Comparison of ENCODE assay signal across 12 cellular contexts in genomic region chr12:50568338-50569155, GRCh38.
DNase-seq lines count a peak whose midpoint lies in the region; ATAC-seq, FAIRE-seq and TF ChIP-seq lines count a peak whose summit lies in the region.
"Had no signal": no experiment of that assay in that cellular context is flagged by ENCODE, and none has a peak within 500 bp of the region (broad histone marks: within the 10 kb centered on the region; RNA-seq: fewer than 3 reads in every experiment).

No MANE protein-coding gene starts in this region.

- H3K27me3 ChIP-seq in adipocyte (replicated peaks; ENCODE audit: control insufficient read depth, insufficient read depth, low read length) (no peaks in the 10 kb centered on the region), fibroblast of lung (ENCODE audit: control insufficient read depth, insufficient read depth, low read length) (no peaks in the 10 kb centered on the region)

- H3K9me3 ChIP-seq in adipocyte (ENCODE audit: control insufficient read depth, low read length) (no peaks in the 10 kb centered on the region), fibroblast of lung (ENCODE audit: control insufficient read depth, insufficient read depth, low read depth, low read length) (no peaks in the 10 kb centered on the region)

- peak overlapping the region; percentile 71 for H3K9ac ChIP-seq in adipocyte (ENCODE audit: low read length)
- no peak overlapping the region for H3K9ac ChIP-seq in fibroblast of lung (ENCODE audit: insufficient read depth, low read length)

- H3K4me3 Mint-ChIP-seq in naive B cell (no peak overlapping the region), type B pancreatic cell (no peak overlapping the region)
- H3K4me3 Mint-ChIP-seq: activated naive CD4-positive, alpha-beta T cell treated with anti-CD3 and anti-CD28 coated beads for 36 hours; stimulated activated naive CD8-positive, alpha-beta T cell treated with anti-CD3 and anti-CD28 coated beads, Interleukin-15, Interleukin-2, amounts not matched to agents 100 ng/mL and 50 ng/mL, for 24 hours had no signal

- H3K4me1 Mint-ChIP-seq in naive B cell (peaks cover 44 to 82% (median 76%) of the 10 kb centered on the region in 3 donors), type B pancreatic cell (ENCODE audit: unreplicated experiment) (peaks cover 27% of the 10 kb centered on the region)

- no peak for TF ChIP-seq CTCF in fibroblast of lung (conservative IDR thresholded peaks at IDR 0.05 in 1 of 2, IDR thresholded peaks at IDR 0.05 in 1 of 2; ENCODE audit: low read depth in 1 of 2, low read length in 2 of 2)
- no peak for TF ChIP-seq CTCF in type B pancreatic cell (conservative IDR thresholded peaks at IDR 0.05)
- TF ChIP-seq CTCF in GM20000 (IDR thresholded peaks at IDR 0.05; ENCODE audit: extremely low read depth, missing control alignments) = no peak

- DNase-seq in adipocyte (ENCODE audit: low read depth) (peak; percentile 56), fibroblast of lung (ENCODE audit: low read depth in 2 of 2) (peak; percentile 23 to 40), naive B cell (no peak), type B pancreatic cell (ENCODE audit: extremely low spot score, unreplicated experiment) (no peak), GM20000 (ENCODE audit: low spot score) (no peak), HTR-8/SVneo (ENCODE audit: insufficient read length, low spot score) (no peak)
- no peak for DNase-seq in effector CD8-positive, alpha-beta T cell (lab: John Stamatoyannopoulos, UW)
- DNase-seq: activated B cell treated with CpG ODN at 0.5 μM for 24 hours; activated naive CD4-positive, alpha-beta T cell treated with anti-CD3 and anti-CD28 coated beads for 36 hours; stimulated activated CD4-positive, alpha-beta T cell treated with anti-CD3 and anti-CD28 coated beads, Interleukin-12 subunit alpha, Interleukin-12 subunit beta, amount 100 ng/mL, for 4 hours had no signal

- no peaks in the 10 kb centered on the region for H4K20me1 ChIP-seq in fibroblast of lung (ENCODE audit: control insufficient read depth, extremely low read depth, insufficient read depth, low read length)

- peak overlapping the region; percentile 41 for H3K27ac ChIP-seq in fibroblast of lung (ENCODE audit: insufficient read depth, low read length)

- H3K4me1 ChIP-seq in adipocyte (ENCODE audit: control insufficient read depth, insufficient read depth, low read length) (peaks cover 60% of the 10 kb centered on the region), fibroblast of lung (ENCODE audit: control insufficient read depth, extremely low read depth, insufficient read depth, low read length) (peaks cover 25% of the 10 kb centered on the region)

- no peak overlapping the region for H2AFZ ChIP-seq in fibroblast of lung (ENCODE audit: low read length)

- peak overlapping the region in 4 of 6 donors; percentile 47 to 76 (median 60) for H3K27ac Mint-ChIP-seq in naive B cell
- H3K27ac Mint-ChIP-seq in type B pancreatic cell = peak overlapping the region; percentile 1
- H3K27ac Mint-ChIP-seq: activated naive CD4-positive, alpha-beta T cell treated with anti-CD3 and anti-CD28 coated beads for 36 hours; stimulated activated naive CD8-positive, alpha-beta T cell treated with anti-CD3 and anti-CD28 coated beads, Interleukin-15, Interleukin-2, amounts not matched to agents 100 ng/mL and 50 ng/mL, for 24 hours had no signal

- no peak for FAIRE-seq in HTR-8/SVneo (lab: Jason Lieb, UNC)

- no peak for ATAC-seq in naive B cell (ENCODE audit: low read depth in 2 of 2)
- ATAC-seq in HG03095 (IDR thresholded peaks at IDR 0.05; ENCODE audit: unreplicated experiment) = no peak

- H3K27me3 Mint-ChIP-seq in naive B cell (no peaks in the 10 kb centered on the region), type B pancreatic cell (no peaks in the 10 kb centered on the region)
- H3K27me3 Mint-ChIP-seq: activated B cell treated with CpG ODN at 0.5 μM for 24 hours; stimulated activated naive CD8-positive, alpha-beta T cell treated with anti-CD3 and anti-CD28 coated beads, Interleukin-15, Interleukin-2, amounts not matched to agents 100 ng/mL and 50 ng/mL, for 24 hours had no signal

- H3K79me2 ChIP-seq in fibroblast of lung (ENCODE audit: control insufficient read depth, insufficient read depth, low read length) = peaks cover 10% of the 10 kb centered on the region

- H3K4me3 ChIP-seq in adipocyte (ENCODE audit: low read length) (peak overlapping the region; percentile 63), fibroblast of lung (replicated peaks in 1 of 4; ENCODE audit: control extremely low read depth in 1 of 4, insufficient read depth in 1 of 4, low read depth in 3 of 4, low read length in 4 of 4) (peak overlapping the region in 1 of 4 experiments; percentile 2)

- no peaks in the 10 kb centered on the region for H3K36me3 ChIP-seq in adipocyte (ENCODE audit: control insufficient read depth, insufficient read depth, low read length, severe bottlenecking)
- no peaks in the 10 kb centered on the region for H3K36me3 ChIP-seq in fibroblast of lung (ENCODE audit: control insufficient read depth, insufficient read depth, low read length)

- H3K9me3 Mint-ChIP-seq in naive B cell = peaks cover 0 to 1% (median 0%) of the 10 kb centered on the region in 7 donors
- H3K9me3 Mint-ChIP-seq in type B pancreatic cell = peaks cover 4% of the 10 kb centered on the region
- H3K9me3 Mint-ChIP-seq: activated B cell treated with CpG ODN at 0.5 μM for 24 hours; activated naive CD4-positive, alpha-beta T cell treated with anti-CD3 and anti-CD28 coated beads for 36 hours; stimulated activated naive CD8-positive, alpha-beta T cell treated with anti-CD3 and anti-CD28 coated beads, Interleukin-15, Interleukin-2, amounts not matched to agents 100 ng/mL and 50 ng/mL, for 24 hours had no signal

- H3K4me2 ChIP-seq in fibroblast of lung (ENCODE audit: extremely low read depth, insufficient read depth, low read length) = peak overlapping the region; percentile 63

- H3K36me3 Mint-ChIP-seq in naive B cell (no peaks in the 10 kb centered on the region), type B pancreatic cell (peaks cover 4% of the 10 kb centered on the region)

Comparison
In these comparisons a context has a peak if more than half of its experiments do, and no peak if none do; other contexts are left out.
1. DNase-seq: peak in adipocyte (single experiment) and fibroblast of lung (2 of 2); none in naive B cell (single experiment), type B pancreatic cell (single experiment), effector CD8-positive, alpha-beta T cell (single experiment), GM20000 (single experiment) and HTR-8/SVneo (single experiment).